Comparison of ENCODE assay signal across 10 cellular contexts in genomic region chr3:37859908-37860199, GRCh38. TPM values are rescaled to one million over a fixed set of nuclear protein-coding genes. Genes with fewer than 3 reads are reported as not detected.
A peak's percentile ranks its signal among the peaks of the same experiment; 100 is the strongest.
DNase-seq lines count a peak whose midpoint lies in the region; ATAC-seq, FAIRE-seq and TF ChIP-seq lines count a peak whose summit lies in the region.
"Had no signal": no experiment of that assay in that cellular context is flagged by ENCODE, and none has a peak within 500 bp of the region (broad histone marks: within the 10 kb centered on the region; RNA-seq: fewer than 3 reads in every experiment).

No MANE protein-coding gene starts in this region.

- H3K36me3 Mint-ChIP-seq in HFFc6 (ENCODE audit: low read depth): no peaks in the 10 kb centered on the region; the same call in 1 of the 2 replicates
- peaks cover 6% of the 10 kb centered on the region for H3K36me3 Mint-ChIP-seq in dendritic cell treated with granulocyte-macrophage colony-stimulating factor and Interleukin-4, amounts not matched to agents 40 ng/mL and 50 ng/mL, for 4 days (ENCODE audit: low read depth)

- H3F3A ChIP-seq in neural cell (ENCODE audit: insufficient read depth, low read length, poor library complexity, severe bottlenecking): no peaks in the 10 kb centered on the region

- TF ChIP-seq RAD21 in neural cell (conservative IDR thresholded peaks at IDR 0.05): no peak

- no peaks in the 10 kb centered on the region for H4K20me1 ChIP-seq in neural cell (ENCODE audit: insufficient read depth)

- no peaks in the 10 kb centered on the region for H3K9me3 Mint-ChIP-seq in HFFc6
- no peaks in the 10 kb centered on the region for H3K9me3 Mint-ChIP-seq in dendritic cell treated with granulocyte-macrophage colony-stimulating factor and Interleukin-4, amounts not matched to agents 40 ng/mL and 50 ng/mL, for 4 days

- H3K79me2 ChIP-seq in neural cell (replicated peaks; ENCODE audit: insufficient read depth, low read length): peaks cover 9% of the 10 kb centered on the region

- no peak for ATAC-seq in HG03442 (IDR thresholded peaks at IDR 0.05; ENCODE audit: unreplicated experiment)

- no peaks in the 10 kb centered on the region for H3K9me2 ChIP-seq in neural cell (ENCODE audit: insufficient read depth, low read length)

- no peaks in the 10 kb centered on the region for H3K36me3 ChIP-seq in neural cell (ENCODE audit: insufficient read depth, low read length)
- H3K36me3 ChIP-seq: cardiac muscle cell had no signal

- peaks cover 3% of the 10 kb centered on the region; the same call in 1 of the 2 replicates for H3K27me3 Mint-ChIP-seq in HFFc6 (ENCODE audit: insufficient read depth)
- H3K27me3 Mint-ChIP-seq in dendritic cell treated with granulocyte-macrophage colony-stimulating factor and Interleukin-4, amounts not matched to agents 40 ng/mL and 50 ng/mL, for 4 days: peaks cover 11% of the 10 kb centered on the region

- intact Hi-C loops in dendritic cell treated with granulocyte-macrophage colony-stimulating factor and Interleukin-4, amounts not matched to agents 40 ng/mL and 50 ng/mL, for 4 days (cut with micrococcal nuclease): loop anchor here (10.0 kb wide), 1 partner anchor 635 kb away; the partner anchor contains the start of gene EXOG

- DNase-seq in HFFc6 (no peak), amniotic stem cell (lab: John Stamatoyannopoulos, UW) (no peak), D721Med (ENCODE audit: insufficient read length, low spot score) (no peak), GM19238 (ENCODE audit: insufficient read length, low spot score) (no peak)

- H3K4me3 ChIP-seq in neural cell (ENCODE audit: low read length): peak overlapping the region; percentile 95
- H3K4me3 ChIP-seq: mucosa of descending colon had no signal

- no peak for TF ChIP-seq EP300 in neural cell (conservative IDR thresholded peaks at IDR 0.05; ENCODE audit: poor library complexity, severe bottlenecking)

- H3K27ac ChIP-seq in 22Rv1 (peak overlapping the region; percentile 96), neural cell (ENCODE audit: low read length) (no peak overlapping the region)
- H3K27ac ChIP-seq: cardiac muscle cell had no signal

- no peaks in the 10 kb centered on the region for H3K27me3 ChIP-seq in neural cell (ENCODE audit: insufficient read depth, low read depth, low read length)
- H3K27me3 ChIP-seq: cardiac muscle cell had no signal

- peak overlapping the region; percentile 90 for H3K27ac Mint-ChIP-seq in HFFc6
- H3K27ac Mint-ChIP-seq in dendritic cell treated with granulocyte-macrophage colony-stimulating factor and Interleukin-4, amounts not matched to agents 40 ng/mL and 50 ng/mL, for 4 days: peak overlapping the region; percentile 86

- H3K4me2 ChIP-seq in neural cell (ENCODE audit: low read length): peak overlapping the region; percentile 61

- H3K9ac ChIP-seq in neural cell (ENCODE audit: low read length): peak overlapping the region; percentile 90

- peak overlapping the region; percentile 92 for H3K4me3 Mint-ChIP-seq in HFFc6
- H3K4me3 Mint-ChIP-seq in dendritic cell treated with granulocyte-macrophage colony-stimulating factor and Interleukin-4, amounts not matched to agents 40 ng/mL and 50 ng/mL, for 4 days: no peak overlapping the region

- FAIRE-seq in D721Med (lab: Jason Lieb, UNC): no peak

- TF ChIP-seq CTCF in 22Rv1 (IDR thresholded peaks at IDR 0.05) (no peak), HFFc6 (IDR thresholded peaks at IDR 0.05) (no peak), neural cell (IDR thresholded peaks at IDR 0.05; ENCODE audit: poor library complexity, severe bottlenecking) (no peak), D721Med (IDR thresholded peaks at IDR 0.05; ENCODE audit: insufficient read depth, missing control alignments) (no peak)

- H3K9me3 ChIP-seq in neural cell (ENCODE audit: low read length): no peaks in the 10 kb centered on the region
- H3K9me3 ChIP-seq: mucosa of descending colon had no signal

- peaks cover 57% of the 10 kb centered on the region for H3K4me1 Mint-ChIP-seq in HFFc6 (ENCODE audit: low read depth)
- H3K4me1 Mint-ChIP-seq in dendritic cell treated with granulocyte-macrophage colony-stimulating factor and Interleukin-4, amounts not matched to agents 40 ng/mL and 50 ng/mL, for 4 days (ENCODE audit: low read depth): peaks cover 43% of the 10 kb centered on the region

- peak overlapping the region; percentile 38 for H2AFZ ChIP-seq in neural cell (ENCODE audit: low read depth, low read length)

TF ChIP-seq in neural cell, 6 proteins besides CTCF, POLR2A, EP300 and RAD21:
- TF ChIP-seq MXI1 (conservative IDR thresholded peaks at IDR 0.05; ENCODE audit: poor library complexity, severe bottlenecking): no peak
- no peak for TF ChIP-seq POLR2AphosphoS5 (IDR thresholded peaks at IDR 0.05)
TF ChIP-seq in neural cell: peak in this region for 0.

RNA-seq across cellular contexts. Expression of gene CTDSPL, which starts 1.8 kb away (rescaled TPM):
- total RNA-seq in HFFc6 (2021; fragmentation: NEBNext Ultra II Directional; extraction: Animal tissue kit (Norgen Biotek cat#: 25700)): 10 to 100 TPM; 30.3 to 38.8 (median 36.2) TPM
- 15.4 and 17.0 TPM in 2 replicates for polyA plus RNA-seq in neural cell
- polyA minus RNA-seq in neural cell: 20.7 and 26.0 TPM in 2 replicates
